ENCODE assay signal across 20 cellular contexts in genomic region chr6:126302191-126302590, GRCh38. TPM values are rescaled to one million over a fixed set of nuclear protein-coding genes. Genes with fewer than 3 reads are reported as not detected.
DNase-seq lines count a peak whose midpoint lies in the region; ATAC-seq and TF ChIP-seq lines count a peak whose summit lies in the region.
"Had no signal": no experiment of that assay in that cellular context is flagged by ENCODE, and none has a peak within 500 bp of the region (broad histone marks: within the 10 kb centered on the region; RNA-seq: fewer than 3 reads in every experiment).

No MANE protein-coding gene starts in this region.

- POLR2A ChIA-PET in HCT116 (lab: Charles Lee): no interaction called here

- no peaks in the 10 kb centered on the region for H3K9me2 ChIP-seq in HCT116 (ENCODE audit: insufficient read depth)

- H4K20me1 ChIP-seq in HCT116 (ENCODE audit: insufficient read depth): no peaks in the 10 kb centered on the region

- no peaks in the 10 kb centered on the region for H3K9me3 ChIP-seq in HCT116 (ENCODE audit: control insufficient read depth in 1 of 2, insufficient read depth in 1 of 2, low read depth in 1 of 2, low read length in 2 of 2)
- H3K9me3 ChIP-seq: body of pancreas, HAP-1, lower lobe of right lung had no signal

- H3K4me3 ChIP-seq in HCT116 (replicated peaks in 1 of 2; ENCODE audit: low read depth in 1 of 2, low read length in 2 of 2) (no peak overlapping the region), choroid plexus epithelial cell (ENCODE audit: low read depth, low read length) (no peak overlapping the region)
- H3K4me3 ChIP-seq: body of pancreas, HAP-1, lower lobe of right lung had no signal

- H3K4me1 ChIP-seq in HCT116 (ENCODE audit: control insufficient read depth in 1 of 2, insufficient read depth in 2 of 2, low read length in 2 of 2): no peaks in the 10 kb centered on the region
- H3K4me1 ChIP-seq: body of pancreas, HAP-1, lower lobe of right lung had no signal

- TF ChIP-seq CTCF in HCT116 (IDR thresholded peaks at IDR 0.05 in 2 of 3, conservative IDR thresholded peaks at IDR 0.05 in 1 of 3; ENCODE audit: borderline replicate concordance in 1 of 3, insufficient read depth in 1 of 3, low read depth in 2 of 3, low read length in 2 of 3) (no peak), choroid plexus epithelial cell (conservative IDR thresholded peaks at IDR 0.05; ENCODE audit: low read depth, low read length) (no peak)

- TF ChIP-seq RAD21 in HCT116 (IDR thresholded peaks at IDR 0.05; ENCODE audit: low read depth): no peak

- TF ChIP-seq POLR2A in HCT116 (IDR thresholded peaks at IDR 0.05; ENCODE audit: borderline replicate concordance, extremely low read depth, insufficient read depth, insufficient read length): no peak

- H3K9ac ChIP-seq in HCT116 (ENCODE audit: low read length): no peak overlapping the region

- RAD21 ChIA-PET in HCT116 (lab: Charles Lee; ENCODE audit: low non-redundant PET in 1 of 2, low total read pairs in 2 of 2, uncharacterized antibody in 2 of 2, unreplicated experiment in 2 of 2): no interaction called here

- H3K36me3 ChIP-seq in HCT116 (ENCODE audit: control insufficient read depth in 1 of 2, insufficient read depth in 2 of 2, low read length in 2 of 2): no peaks in the 10 kb centered on the region
- H3K36me3 ChIP-seq: HAP-1, lower lobe of right lung had no signal

- peak; percentile 7 for DNase-seq in HCT116 (ENCODE audit: low read depth, low spot score)
- peak; percentile 85 for DNase-seq in HT1080 (ENCODE audit: low read depth)
- DNase-seq in choroid plexus epithelial cell (ENCODE audit: low read depth): peak; percentile 10
- no peak for DNase-seq in left colon
- no peak for DNase-seq in superior temporal gyrus (ENCODE audit: extremely low spot score)
- DNase-seq: activated CD4-positive, alpha-beta T cell treated with anti-CD3 and anti-CD28 coated beads, Interleukin-2, amount 10 ng/mL, durations not matched to agents 7 days and 5 days; activated CD8-positive, alpha-beta memory T cell treated with anti-CD3 and anti-CD28 coated beads, Interleukin-2, amount 50 U/mL, for 48 hours; activated effector memory CD4-positive, alpha-beta T cell treated with Interleukin-2 at 50 U/mL for 16 hours; body of pancreas; CD4-positive, alpha-beta memory T cell; DND-41; immature natural killer cell; lower lobe of right lung; NCI-H1048; Right ventricle myocardium superior; stimulated activated CD4-positive, alpha-beta T cell treated with anti-CD3 and anti-CD28 coated beads, Interleukin-12 subunit alpha, Interleukin-12 subunit beta, amount 100 ng/mL, for 4 hours; T-cell had no signal

- ATAC-seq in HCT116 (no peak), left colon (peak; percentile 46), GM19452 (IDR thresholded peaks at IDR 0.05; ENCODE audit: unreplicated experiment) (no peak), HG03097 (IDR thresholded peaks at IDR 0.05; ENCODE audit: low FRiP score, unreplicated experiment) (no peak)
- ATAC-seq: body of pancreas, lower lobe of right lung, T-cell had no signal

- no peak overlapping the region for H3K4me2 ChIP-seq in HCT116 (ENCODE audit: low read length)

- BruUV-seq in HCT116 (replicated peaks; lab: Mats Ljungman, UMichigan): no TSS peak

- H3K27me3 ChIP-seq in HCT116 (ENCODE audit: insufficient read depth, low read length): no peaks in the 10 kb centered on the region
- H3K27me3 ChIP-seq: body of pancreas had no signal

- no peak overlapping the region for H3K27ac ChIP-seq in HCT116 (ENCODE audit: low read depth, low read length)
- H3K27ac ChIP-seq: body of pancreas, lower lobe of right lung had no signal

- intact Hi-C loops in HCT116 (cut with micrococcal nuclease): no loop called here
- intact Hi-C loops in left colon (cut with DNase I, micrococcal nuclease): no loop called here

- H3K79me2 ChIP-seq in HCT116 (ENCODE audit: insufficient read depth, low read length): no peaks in the 10 kb centered on the region

- no peak overlapping the region for H2AFZ ChIP-seq in HCT116 (ENCODE audit: low read depth, low read length, poor library complexity, severe bottlenecking)

- CTCF ChIA-PET in HCT116 (lab: Charles Lee): no interaction called here

TF ChIP-seq in HCT116, 20 proteins besides CTCF, POLR2A, EP300 and RAD21:
- TF ChIP-seq SP1 (IDR thresholded peaks at IDR 0.05; ENCODE audit: low read depth) (peak; percentile 32; the same call in 1 of the 2 replicates), CEBPB (IDR thresholded peaks at IDR 0.05; ENCODE audit: low read depth) (no peak), JUND (IDR thresholded peaks at IDR 0.05) (0 out of 2 replicates have a peak, but pooled peaks have one; percentile 10), FOSL1 (IDR thresholded peaks at IDR 0.05; ENCODE audit: low read depth) (peak; percentile 15; the same call in 1 of the 2 replicates)
TF ChIP-seq in HCT116: peak in this region for 3.

RNA-seq across cellular contexts. Expression of gene CENPW, which starts 37.7 kb away (rescaled TPM):
- total RNA-seq in HCT116 (2021; ENCODE audit: unreplicated experiment) (46.9 TPM), left colon (10 to 100 TPM; 10.1 to 19.4 TPM)
- polyA plus RNA-seq in HCT116 (2012): 23.7 and 28.9 TPM in 2 replicates
- 28.5 TPM in 2 replicates for total RNA-seq in HT1080 (2014; rRNA removed; shearing (Covaris generic))
- 14.6 and 24.9 TPM in 2 replicates for polyA plus RNA-seq in HT1080 (2015; cell fraction: cytosol; rRNA removed)
- polyA plus RNA-seq in HT1080 (2015; cell fraction: nucleus; rRNA removed): 7.6 and 14.6 TPM in 2 replicates
- total RNA-seq: body of pancreas had no signal

Comparison
In these comparisons a context has a peak if more than half of its experiments do, and no peak if none do; other contexts are left out.
1. DNase-seq: peak in HCT116 (single experiment), HT1080 (single experiment) and choroid plexus epithelial cell (single experiment); none in left colon (0 of 2) and superior temporal gyrus (single experiment).